21 cellular contexts compared by ENCODE assay signal in the genomic region with DNA sequence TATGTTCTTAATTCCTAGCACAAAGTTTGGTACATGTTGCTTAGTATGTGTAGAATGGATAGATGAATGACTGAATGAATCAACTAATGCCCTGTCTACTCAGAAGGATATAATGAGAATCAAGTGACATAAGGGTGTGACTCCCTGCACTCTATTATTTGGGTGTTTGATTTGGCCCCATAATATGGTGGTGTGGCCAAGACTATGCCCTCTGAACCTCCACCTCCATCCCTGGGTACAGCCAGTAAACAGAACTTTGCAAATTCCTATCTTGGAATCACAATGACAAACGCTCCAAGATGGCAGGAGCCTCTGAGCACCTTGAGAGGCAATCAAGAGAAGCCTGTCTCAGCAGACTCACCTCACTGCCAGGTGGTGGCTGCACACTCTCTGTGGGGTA.
A peak's percentile ranks its signal among the peaks of the same experiment; 100 is the strongest.
DNase-seq lines count a peak whose midpoint lies in the region; ATAC-seq, FAIRE-seq and TF ChIP-seq lines count a peak whose summit lies in the region.
"Had no signal": no experiment of that assay in that cellular context is flagged by ENCODE, and none has a peak within 500 bp of the region (broad histone marks: within the 10 kb centered on the region; RNA-seq: fewer than 3 reads in every experiment).

No MANE protein-coding gene starts in this region.

- H3K4me3 ChIP-seq in A549 (no peak overlapping the region), HCT116 (replicated peaks in 1 of 2; ENCODE audit: low read depth in 1 of 2, low read length in 2 of 2) (no peak overlapping the region), RWPE2 (ENCODE audit: severe bottlenecking) (no peak overlapping the region), right lobe of liver (no peak overlapping the region)
- H3K4me3 ChIP-seq: BLaER1, GM12878, GM23248 had no signal

- WGBS in A549 (ENCODE audit: missing lambda C conversion rate), result 100% methylated on average over 1 of the region's 1 CpG
- 38% methylated on average over 1 of the region's 1 CpG for WGBS in right lobe of liver (ENCODE audit: insufficient coverage, low coverage, low lambda C conversion rate, missing lambda C conversion rate)

- peaks cover 43% of the 10 kb centered on the region for H3K4me1 ChIP-seq in A549
- H3K4me1 ChIP-seq in HCT116 (ENCODE audit: control insufficient read depth in 1 of 2, insufficient read depth in 2 of 2, low read length in 2 of 2), result peaks cover 25 to 66% of the 10 kb centered on the region in 2 experiments; a peak in 3 of 4 replicates
- H3K4me1 ChIP-seq in RWPE2 (ENCODE audit: insufficient read depth, poor library complexity, severe bottlenecking), result peaks cover 46% of the 10 kb centered on the region
- peaks cover 0 to 34% (median 2%) of the 10 kb centered on the region in 4 donors for H3K4me1 ChIP-seq in right lobe of liver
- H3K4me1 ChIP-seq: BLaER1 had no signal

- DNase-seq in A549 (ENCODE audit: low read depth in 1 of 2, low spot score in 1 of 2), result no peak
- no peak for DNase-seq in HCT116 (ENCODE audit: low read depth, low spot score)
- DNase-seq in RWPE2 (ENCODE audit: low spot score), result no peak
- no peak for DNase-seq in right lobe of liver
- DNase-seq in activated CD8-positive, alpha-beta memory T cell treated with anti-CD3 and anti-CD28 coated beads, Interleukin-2, amount 50 U/mL, for 48 hours, result no peak
- DNase-seq in NCI-H1930 (lab: John Stamatoyannopoulos, UW), result no peak
- no peak for DNase-seq in RWPE1 (ENCODE audit: low spot score)
- DNase-seq: CD4-positive, CD25-positive, alpha-beta regulatory T cell; CD8-positive, alpha-beta T cell; DMS 273 treated with DMSO at 0.1 percent for 48 hours; DMS79; GDM1; GM23248; H7 had no signal

- H3K79me2 ChIP-seq in HCT116 (ENCODE audit: insufficient read depth, low read length), result no peaks in the 10 kb centered on the region

- TF ChIP-seq POLR2A in A549 (IDR thresholded peaks at IDR 0.05; ENCODE audit: low read length), result no peak
- TF ChIP-seq POLR2A in HCT116 (IDR thresholded peaks at IDR 0.05; ENCODE audit: borderline replicate concordance, extremely low read depth, insufficient read depth, insufficient read length), result no peak
- no peak for TF ChIP-seq POLR2A in right lobe of liver (IDR thresholded peaks at IDR 0.05)

- RAD21 ChIA-PET in HCT116 (lab: Charles Lee; ENCODE audit: low non-redundant PET in 1 of 2, low total read pairs in 2 of 2, uncharacterized antibody in 2 of 2, unreplicated experiment in 2 of 2), result no interaction called here

- intact Hi-C loops in HCT116 (cut with micrococcal nuclease) (no loop called here), right lobe of liver (cut with DNase I) (no loop called here)

- TF ChIP-seq EP300 in A549 (IDR thresholded peaks at IDR 0.05), result no peak

- no peak overlapping the region for H2AFZ ChIP-seq in HCT116 (ENCODE audit: low read depth, low read length, poor library complexity, severe bottlenecking)
- H2AFZ ChIP-seq: GM23248 had no signal

- H3K9me3 ChIP-seq in A549 (no peaks in the 10 kb centered on the region), HCT116 (ENCODE audit: control insufficient read depth in 1 of 2, insufficient read depth in 1 of 2, low read depth in 1 of 2, low read length in 2 of 2) (no peaks in the 10 kb centered on the region), RWPE2 (ENCODE audit: severe bottlenecking) (no peaks in the 10 kb centered on the region), right lobe of liver (no peaks in the 10 kb centered on the region)
- H3K9me3 ChIP-seq: BLaER1 had no signal

- H3K27ac ChIP-seq in A549 (peak overlapping the region; percentile 22 to 97; a peak in 5 of 6 replicates), HCT116 (ENCODE audit: low read depth, low read length) (no peak overlapping the region), RWPE2 (ENCODE audit: poor library complexity, severe bottlenecking) (peak overlapping the region; percentile 91), right lobe of liver (peak overlapping the region in 1 of 3 donors; percentile 5), RWPE1 (no peak overlapping the region)
- H3K27ac ChIP-seq: BLaER1, C4-2B, GM23248 had no signal

- H3K9ac ChIP-seq in HCT116 (ENCODE audit: low read length), result no peak overlapping the region
- H3K9ac ChIP-seq: BLaER1, GM23248 had no signal

- H3K4me2 ChIP-seq in A549 (no peak overlapping the region), HCT116 (ENCODE audit: low read length) (peak overlapping the region; percentile 34)
- H3K4me2 ChIP-seq: BLaER1 had no signal

- H3K36me3 ChIP-seq in HCT116 (ENCODE audit: control insufficient read depth in 1 of 2, insufficient read depth in 2 of 2, low read length in 2 of 2), result no peaks in the 10 kb centered on the region
- no peaks in the 10 kb centered on the region for H3K36me3 ChIP-seq in RWPE2 (ENCODE audit: low read depth)
- H3K36me3 ChIP-seq in right lobe of liver, result no peaks in the 10 kb centered on the region
- H3K36me3 ChIP-seq: BLaER1 had no signal

- CTCF ChIA-PET in A549 (lab: Yijun Ruan, JAX), result no interaction called here
- CTCF ChIA-PET in HCT116 (lab: Charles Lee), result no interaction called here
- CTCF ChIA-PET in RWPE1 (lab: Yijun Ruan, JAX), result interaction anchor here (0.6 kb wide), 1 partner anchor 1987 kb away, joined by 3 read pairs; no protein-coding TSS in a partner anchor

- no peak for FAIRE-seq in A549 (lab: Jason Lieb, UNC)
- FAIRE-seq: D721Med, GM12878, GM19239, H1 had no signal

- no TSS peak for BruUV-seq in HCT116 (replicated peaks; lab: Mats Ljungman, UMichigan)

- H4K20me1 ChIP-seq in HCT116 (ENCODE audit: insufficient read depth), result no peaks in the 10 kb centered on the region
- H4K20me1 ChIP-seq: BLaER1 had no signal

- H3K27me3 ChIP-seq in HCT116 (ENCODE audit: insufficient read depth, low read length) (no peaks in the 10 kb centered on the region), RWPE2 (ENCODE audit: insufficient read depth, poor library complexity, severe bottlenecking) (no peaks in the 10 kb centered on the region), right lobe of liver (no peaks in the 10 kb centered on the region)
- H3K27me3 ChIP-seq: BLaER1 had no signal

- no peaks in the 10 kb centered on the region for H3K9me2 ChIP-seq in HCT116 (ENCODE audit: insufficient read depth)

- TF ChIP-seq CTCF in A549 (IDR thresholded peaks at IDR 0.05) (no peak), HCT116 (IDR thresholded peaks at IDR 0.05 in 2 of 3, conservative IDR thresholded peaks at IDR 0.05 in 1 of 3; ENCODE audit: borderline replicate concordance in 1 of 3, insufficient read depth in 1 of 3, low read depth in 2 of 3, low read length in 2 of 3) (no peak), RWPE2 (IDR thresholded peaks at IDR 0.05; ENCODE audit: poor library complexity, severe bottlenecking) (no peak), right lobe of liver (IDR thresholded peaks at IDR 0.05) (no peak), RWPE1 (conservative IDR thresholded peaks at IDR 0.05; ENCODE audit: low read depth) (no peak)

- no peak for TF ChIP-seq RAD21 in A549 (conservative IDR thresholded peaks at IDR 0.05 in 1 of 2, IDR thresholded peaks at IDR 0.05 in 1 of 2)
- TF ChIP-seq RAD21 in HCT116 (IDR thresholded peaks at IDR 0.05; ENCODE audit: low read depth), result no peak

- POLR2A ChIA-PET in A549 (lab: Yijun Ruan, JAX) (no interaction called here), HCT116 (lab: Charles Lee) (interaction anchor here (1.2 to 1.4 kb wide), 2 partner anchors 136 to 137 kb away, joined by 3 to 6 read pairs; no protein-coding TSS in a partner anchor), RWPE1 (lab: Yijun Ruan, JAX; ENCODE audit: low non-redundant PET) (no interaction called here)

- ATAC-seq in A549 (no peak), HCT116 (no peak), RWPE2 (ENCODE audit: low read depth) (no peak), right lobe of liver (peak; percentile 31 to 72 (median 58)), HG03521 (IDR thresholded peaks at IDR 0.05; ENCODE audit: unreplicated experiment) (no peak)
- ATAC-seq: CD8-positive, alpha-beta T cell; GM12878 had no signal

TF ChIP-seq in A549, 52 proteins besides CTCF, POLR2A, EP300 and RAD21 (continues in another document):
- no peak for TF ChIP-seq HOXA7 (CRISPR knock-in tag; IDR thresholded peaks at IDR 0.05)
- TF ChIP-seq CBX8 (IDR thresholded peaks at IDR 0.05), result no peak
- no peak for TF ChIP-seq HDAC2 (IDR thresholded peaks at IDR 0.05)
- no peak for TF ChIP-seq RFX5 (IDR thresholded peaks at IDR 0.05)
- TF ChIP-seq, protein P1, sequence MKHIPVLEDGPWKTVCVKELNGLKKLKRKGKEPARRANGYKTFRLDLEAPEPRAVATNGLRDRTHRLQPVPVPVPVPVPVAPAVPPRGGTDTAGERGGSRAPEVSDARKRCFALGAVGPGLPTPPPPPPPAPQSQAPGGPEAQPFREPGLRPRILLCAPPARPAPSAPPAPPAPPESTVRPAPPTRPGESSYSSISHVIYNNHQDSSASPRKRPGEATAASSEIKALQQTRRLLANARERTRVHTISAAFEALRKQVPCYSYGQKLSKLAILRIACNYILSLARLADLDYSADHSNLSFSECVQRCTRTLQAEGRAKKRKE (CRISPR knock-in tag; IDR thresholded peaks at IDR 0.05; ENCODE audit: low read depth), result no peak
- TF ChIP-seq, protein P2, sequence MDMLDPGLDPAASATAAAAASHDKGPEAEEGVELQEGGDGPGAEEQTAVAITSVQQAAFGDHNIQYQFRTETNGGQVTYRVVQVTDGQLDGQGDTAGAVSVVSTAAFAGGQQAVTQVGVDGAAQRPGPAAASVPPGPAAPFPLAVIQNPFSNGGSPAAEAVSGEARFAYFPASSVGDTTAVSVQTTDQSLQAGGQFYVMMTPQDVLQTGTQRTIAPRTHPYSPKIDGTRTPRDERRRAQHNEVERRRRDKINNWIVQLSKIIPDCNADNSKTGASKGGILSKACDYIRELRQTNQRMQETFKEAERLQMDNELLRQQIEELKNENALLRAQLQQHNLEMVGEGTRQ (IDR thresholded peaks at IDR 0.05), result no peak

TF ChIP-seq in HCT116, 20 proteins besides CTCF, POLR2A, EP300 and RAD21:
- no peak for TF ChIP-seq YY1 (IDR thresholded peaks at IDR 0.05; ENCODE audit: extremely low read depth, insufficient replicate concordance, low read depth, low read length)
- no peak for TF ChIP-seq SP1 (IDR thresholded peaks at IDR 0.05; ENCODE audit: low read depth)
- TF ChIP-seq EZH2 (IDR thresholded peaks at IDR 0.05), result no peak
- no peak for TF ChIP-seq JUND (IDR thresholded peaks at IDR 0.05)
- TF ChIP-seq CEBPB (IDR thresholded peaks at IDR 0.05; ENCODE audit: low read depth), result no peak
- TF ChIP-seq, protein P3, sequence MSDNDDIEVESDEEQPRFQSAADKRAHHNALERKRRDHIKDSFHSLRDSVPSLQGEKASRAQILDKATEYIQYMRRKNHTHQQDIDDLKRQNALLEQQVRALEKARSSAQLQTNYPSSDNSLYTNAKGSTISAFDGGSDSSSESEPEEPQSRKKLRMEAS (IDR thresholded peaks at IDR 0.05), result no peak
- no peak for TF ChIP-seq ZNF274 (IDR thresholded peaks at IDR 0.05; ENCODE audit: low read depth, low read length)
- no peak for TF ChIP-seq POLR2AphosphoS5 (IDR thresholded peaks at IDR 0.05; ENCODE audit: low read depth, low read length)
- no peak for TF ChIP-seq ELF1 (IDR thresholded peaks at IDR 0.05; ENCODE audit: borderline replicate concordance, low read depth)
- no peak for TF ChIP-seq SRF (IDR thresholded peaks at IDR 0.05; ENCODE audit: low read depth)
- TF ChIP-seq ZFX (IDR thresholded peaks at IDR 0.05), result no peak
- no peak for TF ChIP-seq TCF7L2 (IDR thresholded peaks at IDR 0.05; ENCODE audit: borderline replicate concordance, extremely low read depth, insufficient read depth, insufficient read length)
- no peak for TF ChIP-seq EGR1 (IDR thresholded peaks at IDR 0.05; ENCODE audit: low read depth)

Comparison
In these comparisons a context has a peak if more than half of its experiments do, and no peak if none do; other contexts are left out.
1. ATAC-seq: peak in right lobe of liver (4 of 4); none in A549 (0 of 2), HCT116 (single experiment), RWPE2 (single experiment) and HG03521 (single experiment).
2. H3K27ac ChIP-seq: peak in A549 (2 of 2) and RWPE2 (single experiment); none in HCT116 (single experiment) and RWPE1 (single experiment).